In genomic region chr11:13225058-13226001, GRCh38 we compare ENCODE assay signal across 1 cellular context.
TF ChIP-seq lines count a peak whose summit lies in the region.

No MANE protein-coding gene starts in this region.

TF ChIP-seq in GM23338, 12 proteins besides CTCF, POLR2A, EP300 and RAD21 (continued from another document):
- TF ChIP-seq ZNF462 (CRISPR knock-in tag; IDR thresholded peaks at IDR 0.05) (no peak), ETS1 (IDR thresholded peaks at IDR 0.05) (no peak), EZH2phosphoT487 (IDR thresholded peaks at IDR 0.05; ENCODE audit: unreplicated experiment) (no peak), NANOG (IDR thresholded peaks at IDR 0.05; ENCODE audit: borderline replicate concordance) (no peak), POLR2AphosphoS5 (IDR thresholded peaks at IDR 0.05; ENCODE audit: low read depth) (no peak), JUNB (IDR thresholded peaks at IDR 0.05; ENCODE audit: unreplicated experiment) (no peak), STAT1 (IDR thresholded peaks at IDR 0.05; ENCODE audit: unreplicated experiment) (no peak), EZH2 (IDR thresholded peaks at IDR 0.05; ENCODE audit: low read depth, unreplicated experiment) (no peak), ZNF114 (CRISPR knock-in tag; IDR thresholded peaks at IDR 0.05) (no peak), ZNF331 (CRISPR knock-in tag; IDR thresholded peaks at IDR 0.05; ENCODE audit: low read depth) (no peak)
